ENCODE assay signal across 16 cellular contexts in the genomic region with DNA sequence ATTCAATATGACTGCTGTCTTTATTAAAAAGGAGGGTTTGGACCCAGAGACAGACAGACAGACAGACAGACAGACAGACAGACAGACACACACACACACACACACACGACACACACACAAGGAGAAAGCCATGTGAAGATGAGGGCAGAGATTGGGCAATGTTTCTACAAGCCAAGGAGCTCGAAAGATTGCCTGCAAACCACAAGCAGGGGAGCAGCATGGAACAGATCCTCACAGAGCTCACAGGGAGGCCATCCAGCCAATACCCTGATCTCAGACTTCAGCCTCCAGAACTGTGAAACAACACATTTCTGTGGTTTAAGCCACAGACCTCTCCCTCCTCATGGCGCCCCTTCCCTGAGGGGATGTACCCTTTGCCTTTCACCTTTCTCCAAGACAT. TPM values are rescaled to one million over a fixed set of nuclear protein-coding genes. Genes with fewer than 3 reads are reported as not detected.
DNase-seq lines count a peak whose midpoint lies in the region; ATAC-seq and TF ChIP-seq lines count a peak whose summit lies in the region.
"Had no signal": no experiment of that assay in that cellular context is flagged by ENCODE, and none has a peak within 500 bp of the region (broad histone marks: within the 10 kb centered on the region; RNA-seq: fewer than 3 reads in every experiment).

No MANE protein-coding gene starts in this region.

- no peaks in the 10 kb centered on the region for H3K27me3 ChIP-seq in adrenal gland
- no peaks in the 10 kb centered on the region for H3K27me3 ChIP-seq in upper lobe of right lung
- H3K27me3 ChIP-seq: transverse colon had no signal

- no peaks in the 10 kb centered on the region for H3K36me3 Mint-ChIP-seq in activated naive CD8-positive, alpha-beta T cell treated with anti-CD3 and anti-CD28 coated beads, Interleukin-2, amount 50 U/mL, for 24 hours (ENCODE audit: low read depth)
- peaks cover 5% of the 10 kb centered on the region for H3K36me3 Mint-ChIP-seq in activated naive CD8-positive, alpha-beta T cell treated with anti-CD3 and anti-CD28 coated beads for 36 hours

- H3K4me3 ChIP-seq in adrenal gland, result no peak overlapping the region
- H3K4me3 ChIP-seq in upper lobe of right lung, result no peak overlapping the region
- H3K4me3 ChIP-seq: A549, transverse colon had no signal

- H3K36me3 ChIP-seq in adrenal gland (replicated peaks in 1 of 2) (no peaks in the 10 kb centered on the region), upper lobe of right lung (no peaks in the 10 kb centered on the region)
- H3K36me3 ChIP-seq: transverse colon had no signal

- H3K9me3 ChIP-seq in adrenal gland (replicated peaks in 1 of 3), result no peaks in the 10 kb centered on the region
- no peaks in the 10 kb centered on the region for H3K9me3 ChIP-seq in upper lobe of right lung
- H3K9me3 ChIP-seq: A549, transverse colon had no signal

- WGBS in adrenal gland, 4 donors, result 66 to 72% (median 69%) methylated on average over 3 of the region's 3 CpGs

- no peak for DNase-seq in activated naive CD8-positive, alpha-beta T cell treated with anti-CD3 and anti-CD28 coated beads, Interleukin-2, amount 50 U/mL, for 24 hours
- no peak for DNase-seq in activated naive CD8-positive, alpha-beta T cell treated with anti-CD3 and anti-CD28 coated beads for 36 hours
- peak in 1 of 7 donors; percentile 44 for DNase-seq in adrenal gland
- DNase-seq in iris pigment epithelial cell (ENCODE audit: low read depth), result peak; percentile 99
- DNase-seq in upper lobe of right lung, result no peak
- DNase-seq in stimulated activated CD4-positive, alpha-beta T cell treated with anti-CD3 and anti-CD28 coated beads, Interleukin-15, amount 100 ng/mL, for 24 hours, result no peak
- no peak for DNase-seq in NCI-H1105 (lab: John Stamatoyannopoulos, UW)
- DNase-seq: activated CD8-positive, alpha-beta memory T cell treated with anti-CD3 and anti-CD28 coated beads, Interleukin-2, amount 10 ng/mL, durations not matched to agents 7 days and 5 days; NCI-H524; transverse colon had no signal

- H3K4me1 Mint-ChIP-seq in activated naive CD8-positive, alpha-beta T cell treated with anti-CD3 and anti-CD28 coated beads, Interleukin-2, amount 50 U/mL, for 24 hours, result peaks cover 29% of the 10 kb centered on the region
- H3K4me1 Mint-ChIP-seq in activated naive CD8-positive, alpha-beta T cell treated with anti-CD3 and anti-CD28 coated beads for 36 hours, result peaks cover 20% of the 10 kb centered on the region

- no peak for TF ChIP-seq POLR2A in adrenal gland (IDR thresholded peaks at IDR 0.05)

- H3K9me3 Mint-ChIP-seq in activated naive CD8-positive, alpha-beta T cell treated with anti-CD3 and anti-CD28 coated beads, Interleukin-2, amount 50 U/mL, for 24 hours, result peaks cover 11% of the 10 kb centered on the region
- H3K9me3 Mint-ChIP-seq in activated naive CD8-positive, alpha-beta T cell treated with anti-CD3 and anti-CD28 coated beads for 36 hours, result peaks cover 11% of the 10 kb centered on the region
- H3K9me3 Mint-ChIP-seq: central memory CD8-positive, alpha-beta T cell; T-helper 2 cell treated with Interferon-gamma antibody and Interleukin-4, amounts not matched to agents 5 μg/mL and 100 μg/mL, for 36 hours had no signal

- H3K27me3 Mint-ChIP-seq in activated naive CD8-positive, alpha-beta T cell treated with anti-CD3 and anti-CD28 coated beads, Interleukin-2, amount 50 U/mL, for 24 hours, result peaks cover 3% of the 10 kb centered on the region
- H3K27me3 Mint-ChIP-seq in activated naive CD8-positive, alpha-beta T cell treated with anti-CD3 and anti-CD28 coated beads for 36 hours, result no peaks in the 10 kb centered on the region
- H3K27me3 Mint-ChIP-seq: activated CD8-positive, alpha-beta memory T cell treated with anti-CD3 and anti-CD28 coated beads, Interleukin-2, amount 10 ng/mL, durations not matched to agents 7 days and 5 days; central memory CD8-positive, alpha-beta T cell had no signal

- ATAC-seq in activated naive CD8-positive, alpha-beta T cell treated with anti-CD3 and anti-CD28 coated beads, Interleukin-2, amount 50 U/mL, for 24 hours, result peak; percentile 37
- peak; percentile 39 for ATAC-seq in upper lobe of right lung
- ATAC-seq in GM19035 (IDR thresholded peaks at IDR 0.05; ENCODE audit: unreplicated experiment), result no peak
- ATAC-seq: activated CD8-positive, alpha-beta memory T cell treated with anti-CD3 and anti-CD28 coated beads, Interleukin-2, amount 10 ng/mL, durations not matched to agents 7 days and 5 days; HepG2 had no signal

- TF ChIP-seq CTCF in adrenal gland (IDR thresholded peaks at IDR 0.05) (no peak), upper lobe of right lung (IDR thresholded peaks at IDR 0.05) (no peak)

- intact Hi-C loops in adrenal gland (cut with DNase I) (no loop called here), upper lobe of right lung (cut with DNase I) (no loop called here)

- peak overlapping the region in 3 of 5 donors; percentile 3 to 37 (median 30) for H3K27ac ChIP-seq in adrenal gland
- no peak overlapping the region for H3K27ac ChIP-seq in upper lobe of right lung
- H3K27ac ChIP-seq: A549, transverse colon had no signal

- no peaks in the 10 kb centered on the region for H3K4me1 ChIP-seq in adrenal gland (replicated peaks in 1 of 2)
- no peaks in the 10 kb centered on the region for H3K4me1 ChIP-seq in upper lobe of right lung

- H3K27ac Mint-ChIP-seq in activated naive CD8-positive, alpha-beta T cell treated with anti-CD3 and anti-CD28 coated beads, Interleukin-2, amount 50 U/mL, for 24 hours, result no peak overlapping the region
- H3K27ac Mint-ChIP-seq in activated naive CD8-positive, alpha-beta T cell treated with anti-CD3 and anti-CD28 coated beads for 36 hours, result no peak overlapping the region
- H3K27ac Mint-ChIP-seq: activated CD8-positive, alpha-beta memory T cell treated with anti-CD3 and anti-CD28 coated beads, Interleukin-2, amount 10 ng/mL, durations not matched to agents 7 days and 5 days; T-helper 2 cell treated with Interferon-gamma antibody and Interleukin-4, amounts not matched to agents 5 μg/mL and 100 μg/mL, for 36 hours had no signal

- no peak overlapping the region for H3K4me3 Mint-ChIP-seq in activated naive CD8-positive, alpha-beta T cell treated with anti-CD3 and anti-CD28 coated beads, Interleukin-2, amount 50 U/mL, for 24 hours
- H3K4me3 Mint-ChIP-seq in activated naive CD8-positive, alpha-beta T cell treated with anti-CD3 and anti-CD28 coated beads for 36 hours, result no peak overlapping the region
- H3K4me3 Mint-ChIP-seq: activated CD8-positive, alpha-beta memory T cell treated with anti-CD3 and anti-CD28 coated beads, Interleukin-2, amount 10 ng/mL, durations not matched to agents 7 days and 5 days; central memory CD8-positive, alpha-beta T cell; neural crest cell; T-helper 2 cell treated with Interferon-gamma antibody and Interleukin-4, amounts not matched to agents 5 μg/mL and 100 μg/mL, for 36 hours had no signal

RNA-seq across cellular contexts. Expression of a gene that starts 35.8 kb away (rescaled TPM):
- total RNA-seq in activated naive CD8-positive, alpha-beta T cell treated with anti-CD3 and anti-CD28 coated beads for 36 hours, result 10 to 100 TPM; 47.6 to 49.2 TPM
- total RNA-seq in adrenal gland (100 to 1,000 TPM; 116 to 316 (median 173) TPM), upper lobe of right lung (182 TPM)
- polyA plus RNA-seq in adrenal gland, result 10 to 100 TPM in 1 of 3 donors, 1 to 10 TPM in 2; 5.6 to 71.0 (median 9.7) TPM
